Comparison of ENCODE assay signal across 14 cellular contexts in the genomic region with DNA sequence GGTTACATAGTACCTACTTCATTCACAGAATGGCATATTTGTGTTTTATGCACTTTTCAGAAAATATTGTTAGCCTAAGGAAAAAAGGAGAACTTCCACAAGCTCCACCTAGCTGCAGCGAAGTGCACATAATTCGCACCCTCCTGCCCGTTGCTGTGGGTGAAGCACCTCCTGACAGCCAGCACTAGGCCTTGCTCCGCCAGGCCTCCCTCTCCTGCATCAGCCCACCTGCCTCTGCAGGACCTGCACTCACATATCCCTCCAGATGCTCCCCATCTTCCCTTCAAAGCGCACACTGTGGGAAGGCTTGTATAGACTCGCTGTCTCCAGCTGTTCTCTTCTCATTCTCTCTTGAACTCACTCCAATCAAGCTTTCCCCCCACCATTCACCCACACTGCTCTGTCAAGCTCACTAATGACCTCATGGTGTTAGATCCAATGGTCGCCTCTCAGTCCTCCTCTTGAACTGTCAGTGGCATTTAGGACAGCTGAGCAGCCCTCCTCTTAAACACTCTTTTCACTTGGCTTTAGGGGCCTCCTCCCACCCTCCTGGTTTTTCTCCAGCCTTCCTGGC. TPM values are rescaled to one million over a fixed set of nuclear protein-coding genes. Genes with fewer than 3 reads are reported as not detected.
DNase-seq lines count a peak whose midpoint lies in the region; ATAC-seq and TF ChIP-seq lines count a peak whose summit lies in the region.
"Had no signal": no experiment of that assay in that cellular context is flagged by ENCODE, and none has a peak within 500 bp of the region (broad histone marks: within the 10 kb centered on the region; RNA-seq: fewer than 3 reads in every experiment).

No MANE protein-coding gene starts in this region.

- POLR2A ChIA-PET in HCT116 (lab: Charles Lee) = no interaction called here

- 58 to 70% methylated on average over 7 of the region's 7 CpGs for WGBS in lower leg skin, 2 donors

- CTCF ChIA-PET in HCT116 (lab: Charles Lee) = interaction anchor here (1.0 to 1.7 kb wide), 3 partner anchors 9 to 198 kb away, joined by 3 to 7 read pairs (median 4); no protein-coding TSS in a partner anchor

- no peaks in the 10 kb centered on the region for H4K20me1 ChIP-seq in HCT116 (ENCODE audit: insufficient read depth)

- TF ChIP-seq POLR2A in HCT116 (IDR thresholded peaks at IDR 0.05; ENCODE audit: borderline replicate concordance, extremely low read depth, insufficient read depth, insufficient read length) = no peak
- no peak for TF ChIP-seq POLR2A in lower leg skin (IDR thresholded peaks at IDR 0.05)

- no peaks in the 10 kb centered on the region for H3K79me2 ChIP-seq in HCT116 (ENCODE audit: insufficient read depth, low read length)

- H3K4me2 ChIP-seq in HCT116 (ENCODE audit: low read length) = no peak overlapping the region

- peak; percentile 66 for ATAC-seq in HCT116
- ATAC-seq: left ventricle myocardium superior had no signal

- RAD21 ChIA-PET in HCT116 (lab: Charles Lee; ENCODE audit: low non-redundant PET in 1 of 2, low total read pairs in 2 of 2, uncharacterized antibody in 2 of 2, unreplicated experiment in 2 of 2) = no interaction called here

- H3K36me3 ChIP-seq in HCT116 (ENCODE audit: control insufficient read depth in 1 of 2, insufficient read depth in 2 of 2, low read length in 2 of 2) = no peaks in the 10 kb centered on the region

- no peak overlapping the region for H3K27ac ChIP-seq in HCT116 (ENCODE audit: low read depth, low read length)
- H3K27ac ChIP-seq: C4-2B, dorsolateral prefrontal cortex had no signal

- H2AFZ ChIP-seq in HCT116 (ENCODE audit: low read depth, low read length, poor library complexity, severe bottlenecking) = no peak overlapping the region

- no peaks in the 10 kb centered on the region for H3K9me2 ChIP-seq in HCT116 (ENCODE audit: insufficient read depth)

- TF ChIP-seq CTCF in GM10266 (IDR thresholded peaks at IDR 0.05; ENCODE audit: control insufficient read depth, insufficient read depth, low read depth, missing control alignments) (peak; percentile 27), HCT116 (IDR thresholded peaks at IDR 0.05 in 2 of 3, conservative IDR thresholded peaks at IDR 0.05 in 1 of 3; ENCODE audit: borderline replicate concordance in 1 of 3, insufficient read depth in 1 of 3, low read depth in 2 of 3, low read length in 2 of 3) (peak in 2 of 3 experiments; percentile 28 to 34; a peak in 2 of 6 replicates), lower leg skin (IDR thresholded peaks at IDR 0.05) (no peak)

- no peak overlapping the region for H3K9ac ChIP-seq in HCT116 (ENCODE audit: low read length)

- no peak for DNase-seq in GM10266 (ENCODE audit: extremely low spot score)
- no peak for DNase-seq in HCT116 (ENCODE audit: low read depth, low spot score)
- DNase-seq in RPMI8226 = peak; percentile 31
- peak; percentile 2 to 62 for DNase-seq in lower leg skin (ENCODE audit: low spot score in 2 of 2)
- no peak for DNase-seq in amygdala (lab: John Stamatoyannopoulos, UW)
- DNase-seq in NCI-H2196 treated with DMSO at 0.1 percent for 48 hours (lab: John Stamatoyannopoulos, UW; ENCODE audit: unreplicated experiment) = no peak
- no peak for DNase-seq in stimulated activated CD4-positive, alpha-beta T cell treated with anti-CD3 and anti-CD28 coated beads, Interleukin-15, amount 100 ng/mL, for 24 hours
- DNase-seq: activated gamma-delta T cell, DMS79 treated with DMSO at 0.1 percent for 48 hours, dorsolateral prefrontal cortex, left ventricle myocardium superior had no signal

- peaks cover 0 to 3% of the 10 kb centered on the region in 2 experiments; a peak in 1 of 4 replicates for H3K4me1 ChIP-seq in HCT116 (ENCODE audit: control insufficient read depth in 1 of 2, insufficient read depth in 2 of 2, low read length in 2 of 2)

- no peak for TF ChIP-seq RAD21 in HCT116 (IDR thresholded peaks at IDR 0.05; ENCODE audit: low read depth)

- intact Hi-C loops in HCT116 (cut with micrococcal nuclease) = no loop called here
- intact Hi-C loops in lower leg skin (cut with DNase I; ENCODE audit: low total_unique reads) = no loop called here

- H3K4me3 ChIP-seq in HCT116 (replicated peaks in 1 of 2; ENCODE audit: low read depth in 1 of 2, low read length in 2 of 2) = no peak overlapping the region
- no peak overlapping the region for H3K4me3 ChIP-seq in lower leg skin (ENCODE audit: low read depth, poor library complexity, severe bottlenecking)

- no TSS peak for BruUV-seq in HCT116 (replicated peaks; lab: Mats Ljungman, UMichigan)

- H3K27me3 ChIP-seq in HCT116 (ENCODE audit: insufficient read depth, low read length) = no peaks in the 10 kb centered on the region

- no peaks in the 10 kb centered on the region for H3K9me3 ChIP-seq in HCT116 (ENCODE audit: control insufficient read depth in 1 of 2, insufficient read depth in 1 of 2, low read depth in 1 of 2, low read length in 2 of 2)

TF ChIP-seq in HCT116, 20 proteins besides CTCF, POLR2A, EP300 and RAD21:
- TF ChIP-seq CEBPB (IDR thresholded peaks at IDR 0.05; ENCODE audit: low read depth) (no peak), ELF1 (IDR thresholded peaks at IDR 0.05; ENCODE audit: borderline replicate concordance, low read depth) (no peak), EZH2 (IDR thresholded peaks at IDR 0.05) (no peak), TCF7L2 (IDR thresholded peaks at IDR 0.05; ENCODE audit: borderline replicate concordance, extremely low read depth, insufficient read depth, insufficient read length) (no peak), ZNF274 (IDR thresholded peaks at IDR 0.05; ENCODE audit: low read depth, low read length) (no peak), POLR2AphosphoS5 (IDR thresholded peaks at IDR 0.05; ENCODE audit: low read depth, low read length) (no peak), FOSL1 (IDR thresholded peaks at IDR 0.05; ENCODE audit: low read depth) (no peak), YY1 (IDR thresholded peaks at IDR 0.05; ENCODE audit: extremely low read depth, insufficient replicate concordance, low read depth, low read length) (no peak), SIN3A (IDR thresholded peaks at IDR 0.05; ENCODE audit: low read depth) (no peak), JUND (IDR thresholded peaks at IDR 0.05) (no peak), EZH2phosphoT487 (IDR thresholded peaks at IDR 0.05; ENCODE audit: borderline replicate concordance) (no peak), ZFX (IDR thresholded peaks at IDR 0.05) (no peak), EGR1 (IDR thresholded peaks at IDR 0.05; ENCODE audit: low read depth) (no peak)
- TF ChIP-seq, protein P1, sequence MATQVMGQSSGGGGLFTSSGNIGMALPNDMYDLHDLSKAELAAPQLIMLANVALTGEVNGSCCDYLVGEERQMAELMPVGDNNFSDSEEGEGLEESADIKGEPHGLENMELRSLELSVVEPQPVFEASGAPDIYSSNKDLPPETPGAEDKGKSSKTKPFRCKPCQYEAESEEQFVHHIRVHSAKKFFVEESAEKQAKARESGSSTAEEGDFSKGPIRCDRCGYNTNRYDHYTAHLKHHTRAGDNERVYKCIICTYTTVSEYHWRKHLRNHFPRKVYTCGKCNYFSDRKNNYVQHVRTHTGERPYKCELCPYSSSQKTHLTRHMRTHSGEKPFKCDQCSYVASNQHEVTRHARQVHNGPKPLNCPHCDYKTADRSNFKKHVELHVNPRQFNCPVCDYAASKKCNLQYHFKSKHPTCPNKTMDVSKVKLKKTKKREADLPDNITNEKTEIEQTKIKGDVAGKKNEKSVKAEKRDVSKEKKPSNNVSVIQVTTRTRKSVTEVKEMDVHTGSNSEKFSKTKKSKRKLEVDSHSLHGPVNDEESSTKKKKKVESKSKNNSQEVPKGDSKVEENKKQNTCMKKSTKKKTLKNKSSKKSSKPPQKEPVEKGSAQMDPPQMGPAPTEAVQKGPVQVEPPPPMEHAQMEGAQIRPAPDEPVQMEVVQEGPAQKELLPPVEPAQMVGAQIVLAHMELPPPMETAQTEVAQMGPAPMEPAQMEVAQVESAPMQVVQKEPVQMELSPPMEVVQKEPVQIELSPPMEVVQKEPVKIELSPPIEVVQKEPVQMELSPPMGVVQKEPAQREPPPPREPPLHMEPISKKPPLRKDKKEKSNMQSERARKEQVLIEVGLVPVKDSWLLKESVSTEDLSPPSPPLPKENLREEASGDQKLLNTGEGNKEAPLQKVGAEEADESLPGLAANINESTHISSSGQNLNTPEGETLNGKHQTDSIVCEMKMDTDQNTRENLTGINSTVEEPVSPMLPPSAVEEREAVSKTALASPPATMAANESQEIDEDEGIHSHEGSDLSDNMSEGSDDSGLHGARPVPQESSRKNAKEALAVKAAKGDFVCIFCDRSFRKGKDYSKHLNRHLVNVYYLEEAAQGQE (IDR thresholded peaks at IDR 0.05; ENCODE audit: low read depth) = no peak
- TF ChIP-seq, protein P2, sequence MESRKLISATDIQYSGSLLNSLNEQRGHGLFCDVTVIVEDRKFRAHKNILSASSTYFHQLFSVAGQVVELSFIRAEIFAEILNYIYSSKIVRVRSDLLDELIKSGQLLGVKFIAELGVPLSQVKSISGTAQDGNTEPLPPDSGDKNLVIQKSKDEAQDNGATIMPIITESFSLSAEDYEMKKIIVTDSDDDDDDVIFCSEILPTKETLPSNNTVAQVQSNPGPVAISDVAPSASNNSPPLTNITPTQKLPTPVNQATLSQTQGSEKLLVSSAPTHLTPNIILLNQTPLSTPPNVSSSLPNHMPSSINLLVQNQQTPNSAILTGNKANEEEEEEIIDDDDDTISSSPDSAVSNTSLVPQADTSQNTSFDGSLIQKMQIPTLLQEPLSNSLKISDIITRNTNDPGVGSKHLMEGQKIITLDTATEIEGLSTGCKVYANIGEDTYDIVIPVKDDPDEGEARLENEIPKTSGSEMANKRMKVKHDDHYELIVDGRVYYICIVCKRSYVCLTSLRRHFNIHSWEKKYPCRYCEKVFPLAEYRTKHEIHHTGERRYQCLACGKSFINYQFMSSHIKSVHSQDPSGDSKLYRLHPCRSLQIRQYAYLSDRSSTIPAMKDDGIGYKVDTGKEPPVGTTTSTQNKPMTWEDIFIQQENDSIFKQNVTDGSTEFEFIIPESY (IDR thresholded peaks at IDR 0.05; ENCODE audit: extremely low read depth, insufficient replicate concordance, low read length) = no peak
- TF ChIP-seq, protein P3, sequence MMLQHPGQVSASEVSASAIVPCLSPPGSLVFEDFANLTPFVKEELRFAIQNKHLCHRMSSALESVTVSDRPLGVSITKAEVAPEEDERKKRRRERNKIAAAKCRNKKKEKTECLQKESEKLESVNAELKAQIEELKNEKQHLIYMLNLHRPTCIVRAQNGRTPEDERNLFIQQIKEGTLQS (IDR thresholded peaks at IDR 0.05) = no peak

RNA-seq across cellular contexts. Expression of a gene that starts 20.7 kb away (rescaled TPM):
- total RNA-seq in HCT116 (2021; ENCODE audit: unreplicated experiment) (5.6 TPM), lower leg skin (1 to 10 TPM; 1.4 to 4.9 (median 2.0) TPM)
- 4.8 and 5.0 TPM in 2 replicates for polyA plus RNA-seq in HCT116 (2012)
- total RNA-seq: activated CD8-positive, alpha-beta memory T cell treated with anti-CD3 and anti-CD28 coated beads for 36 hours; myocyte had no signal

Comparison
In these comparisons a context has a peak if more than half of its experiments do, and no peak if none do; other contexts are left out.
1. DNase-seq: peak in RPMI8226 (single experiment) and lower leg skin (2 of 2); none in GM10266 (single experiment), HCT116 (single experiment), amygdala (0 of 56), NCI-H2196 treated with DMSO at 0.1 percent for 48 hours (single experiment) and stimulated activated CD4-positive, alpha-beta T cell treated with anti-CD3 and anti-CD28 coated beads, Interleukin-15, amount 100 ng/mL, for 24 hours (single experiment).
2. CTCF ChIP-seq: peak in GM10266 (single experiment) and HCT116 (2 of 3); none in lower leg skin (0 of 3).